Comparison of ENCODE assay signal across 28 cellular contexts in genomic region chr1:110430901-110431300, GRCh38. TPM values are rescaled to one million over a fixed set of nuclear protein-coding genes. Genes with fewer than 3 reads are reported as not detected.
"Had no signal": no experiment of that assay in that cellular context is flagged by ENCODE, and none has a peak within 500 bp of the region (broad histone marks: within the 10 kb centered on the region; RNA-seq: fewer than 3 reads in every experiment).

No MANE protein-coding gene starts in this region.

- H3K36me3 Mint-ChIP-seq: natural killer cell; stimulated activated memory B cell treated with anti-CD40 and anti-IgM and Interleukin-4, amounts not matched to agents 10 μg/mL and 1 μg/mL and 100 μg/mL, for 72 hours had no signal

- H3K4me3 Mint-ChIP-seq: effector memory CD8-positive, alpha-beta T cell; natural killer cell; stimulated activated memory B cell treated with anti-CD40 and anti-IgM and Interleukin-4, amounts not matched to agents 10 μg/mL and 1 μg/mL and 100 μg/mL, for 72 hours; stimulated activated naive CD8-positive, alpha-beta T cell treated with anti-CD3 and anti-CD28 coated beads, Interleukin-15, Interleukin-2, amounts not matched to agents 100 ng/mL and 50 ng/mL, for 24 hours had no signal

- ATAC-seq: effector memory CD8-positive, alpha-beta T cell; heart right ventricle; left cardiac atrium; left lung; natural killer cell; stimulated activated memory B cell treated with anti-CD40 and anti-IgM and Interleukin-4, amounts not matched to agents 10 μg/mL and 1 μg/mL and 100 μg/mL, for 72 hours; upper lobe of right lung had no signal

- H3K4me3 ChIP-seq: colonic mucosa, esophagus squamous epithelium, heart right ventricle, left lung, prostate gland, right atrium auricular region, skin epidermis, spleen, suprapubic skin, transverse colon, upper lobe of right lung, uterus had no signal

- H3K4me1 ChIP-seq: colonic mucosa, prostate gland, transverse colon, uterus had no signal

- H3K27ac ChIP-seq: colonic mucosa, esophagus squamous epithelium, heart right ventricle, left lung, prostate gland, right atrium auricular region, skin epidermis, spleen, suprapubic skin, transverse colon, upper lobe of right lung, uterus had no signal

- H3K36me3 ChIP-seq: colonic mucosa, esophagus squamous epithelium, heart right ventricle, left lung, prostate gland, right atrium auricular region, spleen, suprapubic skin, transverse colon, upper lobe of right lung, uterus had no signal

- H3K27me3 ChIP-seq: colonic mucosa, left lung, right atrium auricular region, spleen, upper lobe of right lung, uterus had no signal

- DNase-seq: colonic mucosa; dermis blood vessel endothelial cell; effector memory CD8-positive, alpha-beta T cell; erythroblast; esophagus squamous epithelium; foreskin melanocyte; glutamatergic neuron; heart right ventricle; hippocampal formation; left cardiac atrium; left lung; natural killer cell; nucleus accumbens; spleen; stimulated activated CD4-positive, alpha-beta T cell treated with anti-CD3 and anti-CD28 coated beads, Interleukin-4, amount 100 ng/mL, for 4 hours; transverse colon; upper lobe of right lung; uterus had no signal

- H3K9me3 Mint-ChIP-seq: effector memory CD8-positive, alpha-beta T cell; natural killer cell; stimulated activated memory B cell treated with anti-CD40 and anti-IgM and Interleukin-4, amounts not matched to agents 10 μg/mL and 1 μg/mL and 100 μg/mL, for 72 hours; stimulated activated naive CD8-positive, alpha-beta T cell treated with anti-CD3 and anti-CD28 coated beads, Interleukin-15, Interleukin-2, amounts not matched to agents 100 ng/mL and 50 ng/mL, for 24 hours had no signal

- H3K9me3 ChIP-seq: colonic mucosa, esophagus squamous epithelium, heart right ventricle, left lung, prostate gland, right atrium auricular region, spleen, suprapubic skin, transverse colon, upper lobe of right lung, uterus had no signal

- H3K27ac Mint-ChIP-seq: effector memory CD8-positive, alpha-beta T cell; natural killer cell; stimulated activated memory B cell treated with anti-CD40 and anti-IgM and Interleukin-4, amounts not matched to agents 10 μg/mL and 1 μg/mL and 100 μg/mL, for 72 hours; stimulated activated naive CD8-positive, alpha-beta T cell treated with anti-CD3 and anti-CD28 coated beads, Interleukin-15, Interleukin-2, amounts not matched to agents 100 ng/mL and 50 ng/mL, for 24 hours had no signal

RNA-seq across cellular contexts. Expression of gene PROK1, which starts 20.0 kb away (rescaled TPM):
- total RNA-seq: chondrocyte, colonic mucosa, dermis blood vessel endothelial cell, kidney epithelial cell, left lung, lung microvascular endothelial cell, natural killer cell, osteocyte, transverse colon had no signal
